Comparison of ENCODE assay signal across 1 cellular context in the genomic region with DNA sequence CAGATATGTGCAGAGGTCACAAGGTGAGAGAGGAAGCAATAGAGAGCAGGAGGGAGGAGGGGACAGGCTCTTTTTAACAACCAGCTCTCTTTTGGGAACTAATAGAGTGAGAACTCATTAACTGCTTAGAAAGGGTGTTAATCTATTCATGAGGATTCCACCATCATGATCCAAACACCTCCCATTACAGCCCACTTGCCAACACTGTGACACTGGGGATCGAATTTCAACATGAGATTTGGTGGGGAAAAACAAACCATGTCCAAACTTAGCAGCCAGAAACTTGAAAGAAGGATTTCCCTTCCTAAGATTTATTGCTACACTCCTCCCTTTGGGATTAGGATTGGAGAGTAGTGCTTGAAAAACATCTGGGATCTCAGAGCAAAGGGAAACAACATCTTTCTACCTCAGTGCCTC.
TF ChIP-seq lines count a peak whose summit lies in the region.

No MANE protein-coding gene starts in this region.

TF ChIP-seq in SK-N-SH, 30 proteins besides CTCF, POLR2A, EP300 and RAD21 (continued from another document):
- TF ChIP-seq, protein P1, sequence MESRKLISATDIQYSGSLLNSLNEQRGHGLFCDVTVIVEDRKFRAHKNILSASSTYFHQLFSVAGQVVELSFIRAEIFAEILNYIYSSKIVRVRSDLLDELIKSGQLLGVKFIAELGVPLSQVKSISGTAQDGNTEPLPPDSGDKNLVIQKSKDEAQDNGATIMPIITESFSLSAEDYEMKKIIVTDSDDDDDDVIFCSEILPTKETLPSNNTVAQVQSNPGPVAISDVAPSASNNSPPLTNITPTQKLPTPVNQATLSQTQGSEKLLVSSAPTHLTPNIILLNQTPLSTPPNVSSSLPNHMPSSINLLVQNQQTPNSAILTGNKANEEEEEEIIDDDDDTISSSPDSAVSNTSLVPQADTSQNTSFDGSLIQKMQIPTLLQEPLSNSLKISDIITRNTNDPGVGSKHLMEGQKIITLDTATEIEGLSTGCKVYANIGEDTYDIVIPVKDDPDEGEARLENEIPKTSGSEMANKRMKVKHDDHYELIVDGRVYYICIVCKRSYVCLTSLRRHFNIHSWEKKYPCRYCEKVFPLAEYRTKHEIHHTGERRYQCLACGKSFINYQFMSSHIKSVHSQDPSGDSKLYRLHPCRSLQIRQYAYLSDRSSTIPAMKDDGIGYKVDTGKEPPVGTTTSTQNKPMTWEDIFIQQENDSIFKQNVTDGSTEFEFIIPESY (IDR thresholded peaks at IDR 0.05; ENCODE audit: borderline replicate concordance, low read depth), result no peak
- TF ChIP-seq YY1 (IDR thresholded peaks at IDR 0.05; ENCODE audit: low read depth) (no peak), CHD2 (IDR thresholded peaks at IDR 0.05; ENCODE audit: low read length, partially characterized antibody) (no peak), RCOR1 (IDR thresholded peaks at IDR 0.05; ENCODE audit: low read length) (no peak), MEF2A (IDR thresholded peaks at IDR 0.05; ENCODE audit: borderline replicate concordance, low read depth) (no peak), TCF12 (IDR thresholded peaks at IDR 0.05) (no peak), EZH2phosphoT487 (IDR thresholded peaks at IDR 0.05; ENCODE audit: borderline replicate concordance, low read depth) (no peak)
